ENCODE assay signal across 29 cellular contexts in the genomic region with DNA sequence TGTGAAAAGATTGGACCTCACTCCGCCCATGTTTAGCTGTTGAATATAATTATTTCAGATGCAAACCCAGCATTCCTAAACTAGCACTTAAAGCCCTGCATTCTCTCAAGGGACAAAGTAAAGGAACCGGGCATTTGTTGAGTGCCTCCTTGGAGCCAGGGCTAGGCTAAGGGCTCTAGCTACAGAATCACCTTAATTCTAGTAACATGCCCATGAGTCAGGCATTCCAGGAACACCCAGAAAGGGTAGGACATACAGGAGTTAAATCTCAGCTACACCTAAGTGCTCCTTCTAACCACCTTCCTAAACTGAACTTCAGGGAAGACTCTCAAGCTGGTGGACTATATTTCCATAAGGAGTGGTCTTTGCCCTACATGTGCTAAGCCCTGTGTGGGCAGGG.
"Had no signal": no experiment of that assay in that cellular context is flagged by ENCODE, and none has a peak within 500 bp of the region (broad histone marks: within the 10 kb centered on the region; RNA-seq: fewer than 3 reads in every experiment).

No MANE protein-coding gene starts in this region.

- H3K4me1 ChIP-seq: Peyer's patch had no signal

- H3K4me3 ChIP-seq: MG63, Peyer's patch had no signal

- H3K36me3 Mint-ChIP-seq: activated CD8-positive, alpha-beta memory T cell treated with anti-CD3 and anti-CD28 coated beads, Interleukin-2, amount 10 ng/mL, durations not matched to agents 7 days and 5 days; activated naive CD4-positive, alpha-beta T cell treated with anti-CD3 and anti-CD28 coated beads, Interleukin-2, amount 50 U/mL, for 24 hours; T-cell had no signal

- H3K27me3 ChIP-seq: brain microvascular endothelial cell, MG63, Peyer's patch had no signal

- H3K27ac Mint-ChIP-seq: activated B cell treated with CpG ODN at 0.5 μM for 24 hours; activated CD4-positive, alpha-beta T cell treated with anti-CD3 and anti-CD28 coated beads, Interleukin-2, amount 10 ng/mL, durations not matched to agents 24 days and 14 days; activated CD8-positive, alpha-beta memory T cell treated with anti-CD3 and anti-CD28 coated beads, Interleukin-2, amount 10 ng/mL, durations not matched to agents 7 days and 5 days; activated naive CD4-positive, alpha-beta T cell treated with anti-CD3 and anti-CD28 coated beads, Interleukin-2, amount 50 U/mL, for 24 hours; activated T-cell treated with anti-CD3 and anti-CD28 coated beads, Interleukin-2, amount 50 U/mL, for 24 hours; activated T-helper 1 cell treated with anti-CD3 and anti-CD28 coated beads, Interleukin-12 subunit alpha, Interleukin-12 subunit beta, Interleukin-2, Interleukin-4 antibody, amounts not matched to agents 30 ng/mL and 10 ng/mL and 1 ng/mL, durations not matched to agents 14 hours and 24 hours and 36 hours; T-cell had no signal

- H3K9me3 ChIP-seq: MG63, Peyer's patch had no signal

- H3K4me3 Mint-ChIP-seq: activated B cell treated with CpG ODN at 0.5 μM for 24 hours; activated CD4-positive, alpha-beta T cell treated with anti-CD3 and anti-CD28 coated beads, Interleukin-2, amount 10 ng/mL, durations not matched to agents 24 days and 14 days; activated CD8-positive, alpha-beta memory T cell treated with anti-CD3 and anti-CD28 coated beads, Interleukin-2, amount 10 ng/mL, durations not matched to agents 7 days and 5 days; activated naive CD4-positive, alpha-beta T cell treated with anti-CD3 and anti-CD28 coated beads, Interleukin-2, amount 50 U/mL, for 24 hours; activated T-cell treated with anti-CD3 and anti-CD28 coated beads, Interleukin-2, amount 50 U/mL, for 24 hours; activated T-helper 1 cell treated with anti-CD3 and anti-CD28 coated beads, Interleukin-12 subunit alpha, Interleukin-12 subunit beta, Interleukin-2, Interleukin-4 antibody, amounts not matched to agents 30 ng/mL and 10 ng/mL and 1 ng/mL, durations not matched to agents 14 hours and 24 hours and 36 hours; T-cell had no signal

- H3K27me3 Mint-ChIP-seq: activated CD4-positive, alpha-beta T cell treated with anti-CD3 and anti-CD28 coated beads, Interleukin-2, amount 10 ng/mL, durations not matched to agents 24 days and 14 days; activated naive CD4-positive, alpha-beta T cell treated with anti-CD3 and anti-CD28 coated beads, Interleukin-2, amount 50 U/mL, for 24 hours had no signal

- H3K4me1 Mint-ChIP-seq: activated B cell treated with CpG ODN at 0.5 μM for 24 hours; activated CD4-positive, alpha-beta T cell treated with anti-CD3 and anti-CD28 coated beads, Interleukin-2, amount 10 ng/mL, durations not matched to agents 24 days and 14 days; activated CD8-positive, alpha-beta memory T cell treated with anti-CD3 and anti-CD28 coated beads, Interleukin-2, amount 10 ng/mL, durations not matched to agents 7 days and 5 days; activated naive CD4-positive, alpha-beta T cell treated with anti-CD3 and anti-CD28 coated beads, Interleukin-2, amount 50 U/mL, for 24 hours; T-cell had no signal

- H3K36me3 ChIP-seq: brain microvascular endothelial cell, MG63, Peyer's patch had no signal

- H3K27ac ChIP-seq: brain microvascular endothelial cell, KMS-11, Peyer's patch, RWPE1 had no signal

- DNase-seq: activated B cell treated with CpG ODN at 0.5 μM for 24 hours; activated CD4-positive, alpha-beta T cell treated with anti-CD3 and anti-CD28 coated beads for 1 hour; activated CD4-positive, alpha-beta T cell treated with anti-CD3 and anti-CD28 coated beads, Interleukin-2, amount 10 ng/mL, durations not matched to agents 24 days and 14 days; activated CD4-positive, alpha-beta T cell treated with anti-CD3 and anti-CD28 coated beads, Interleukin-2, amount 50 U/mL, for 48 hours; activated CD8-positive, alpha-beta memory T cell treated with anti-CD3 and anti-CD28 coated beads, Interleukin-2, amount 10 ng/mL, durations not matched to agents 7 days and 5 days; activated effector memory CD4-positive, alpha-beta T cell treated with Interleukin-2 at 50 U/mL for 16 hours; activated naive CD4-positive, alpha-beta T cell; activated T-cell treated with anti-CD3 and anti-CD28 coated beads, Interleukin-2, amount 50 U/mL, for 24 hours; amygdala; brain microvascular endothelial cell; MG63; MV-4-11; NCI-H1092 treated with DMSO at 0.1 percent for 48 hours; NCI-H1417 treated with DMSO at 0.1 percent for 48 hours; NCI-H1694; NCI-H2029; NCI-H2107; NCI-H510A treated with DMSO at 0.1 percent for 48 hours; NCI-H69; NK-92 treated with Interleukin-12 subunit alpha and Interleukin-12 subunit beta, amount 100 ng/mL, for 24 hours; Peyer's patch; SHP77; T-cell; T-helper 2 cell; T1000 had no signal

- ATAC-seq: activated CD8-positive, alpha-beta memory T cell treated with anti-CD3 and anti-CD28 coated beads, Interleukin-2, amount 10 ng/mL, durations not matched to agents 7 days and 5 days; T-cell had no signal
